Comparison of ENCODE assay signal across 2 cellular contexts in the genomic region with DNA sequence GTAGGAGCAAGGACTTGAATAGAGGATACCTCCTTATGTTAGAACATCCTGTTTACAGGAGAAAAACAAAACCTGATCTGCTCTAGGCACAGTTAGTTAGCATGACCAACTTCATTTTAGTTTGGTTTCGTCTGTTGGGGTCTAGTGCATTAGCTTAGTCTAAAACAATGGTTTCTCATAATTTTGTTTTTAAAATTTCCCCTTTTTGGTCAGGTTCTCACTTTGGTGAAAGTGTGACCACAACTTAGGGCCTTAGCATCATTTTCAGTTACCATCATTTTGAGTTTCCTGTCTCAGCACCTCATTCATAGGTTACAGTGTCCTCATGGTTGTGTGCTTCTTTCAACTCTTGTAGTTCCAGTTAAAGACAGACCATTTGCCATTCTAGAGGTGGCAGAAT.
TF ChIP-seq lines count a peak whose summit lies in the region.

No MANE protein-coding gene starts in this region.

TF ChIP-seq in GM12878, 131 proteins besides CTCF, POLR2A, EP300 and RAD21 (continued from another document and continues in another):
- TF ChIP-seq BHLHE40 (IDR thresholded peaks at IDR 0.05; ENCODE audit: borderline replicate concordance in 1 of 2, low read depth in 2 of 2, low read length in 1 of 2) (0 out of 4 replicates have a peak, but pooled peaks have one; percentile 15 to 19), BACH1 (IDR thresholded peaks at IDR 0.05; ENCODE audit: borderline replicate concordance) (no peak), NBN (IDR thresholded peaks at IDR 0.05) (no peak), MXI1 (IDR thresholded peaks at IDR 0.05; ENCODE audit: low read depth, low read length) (no peak), RUNX3 (IDR thresholded peaks at IDR 0.05; ENCODE audit: low read length) (peak; percentile 84), HCFC1 (IDR thresholded peaks at IDR 0.05; ENCODE audit: low read length) (no peak), IKZF1 (conservative IDR thresholded peaks at IDR 0.05) (0 out of 2 replicates have a peak, but pooled peaks have one; percentile 23), JUNB (IDR thresholded peaks at IDR 0.05) (no peak), ZZZ3 (IDR thresholded peaks at IDR 0.05; ENCODE audit: control insufficient read depth, insufficient read length, low read depth) (no peak), NR2F1 (conservative IDR thresholded peaks at IDR 0.05) (peak; percentile 39; the same call in 1 of the 2 replicates), TBL1XR1 (IDR thresholded peaks at IDR 0.05; ENCODE audit: low read depth, low read length) (no peak), IKZF2 (IDR thresholded peaks at IDR 0.05) (peak; percentile 26 to 38; a peak in 2 of 4 replicates), ZNF24 (IDR thresholded peaks at IDR 0.05) (peak; percentile 36; the same call in 1 of the 2 replicates), ATF7 (IDR thresholded peaks at IDR 0.05; ENCODE audit: low read depth) (peak; percentile 38), ZBED1 (IDR thresholded peaks at IDR 0.05; ENCODE audit: borderline replicate concordance) (no peak), BMI1 (IDR thresholded peaks at IDR 0.05; ENCODE audit: borderline replicate concordance) (0 out of 2 replicates have a peak, but pooled peaks have one; percentile 41), MTA2 (IDR thresholded peaks at IDR 0.05; ENCODE audit: low read depth) (peak; percentile 70; the same call in 1 of the 2 replicates), SPI1 (IDR thresholded peaks at IDR 0.05; ENCODE audit: borderline replicate concordance, insufficient read depth, low read depth, low read length) (no peak)
- TF ChIP-seq, protein P1, sequence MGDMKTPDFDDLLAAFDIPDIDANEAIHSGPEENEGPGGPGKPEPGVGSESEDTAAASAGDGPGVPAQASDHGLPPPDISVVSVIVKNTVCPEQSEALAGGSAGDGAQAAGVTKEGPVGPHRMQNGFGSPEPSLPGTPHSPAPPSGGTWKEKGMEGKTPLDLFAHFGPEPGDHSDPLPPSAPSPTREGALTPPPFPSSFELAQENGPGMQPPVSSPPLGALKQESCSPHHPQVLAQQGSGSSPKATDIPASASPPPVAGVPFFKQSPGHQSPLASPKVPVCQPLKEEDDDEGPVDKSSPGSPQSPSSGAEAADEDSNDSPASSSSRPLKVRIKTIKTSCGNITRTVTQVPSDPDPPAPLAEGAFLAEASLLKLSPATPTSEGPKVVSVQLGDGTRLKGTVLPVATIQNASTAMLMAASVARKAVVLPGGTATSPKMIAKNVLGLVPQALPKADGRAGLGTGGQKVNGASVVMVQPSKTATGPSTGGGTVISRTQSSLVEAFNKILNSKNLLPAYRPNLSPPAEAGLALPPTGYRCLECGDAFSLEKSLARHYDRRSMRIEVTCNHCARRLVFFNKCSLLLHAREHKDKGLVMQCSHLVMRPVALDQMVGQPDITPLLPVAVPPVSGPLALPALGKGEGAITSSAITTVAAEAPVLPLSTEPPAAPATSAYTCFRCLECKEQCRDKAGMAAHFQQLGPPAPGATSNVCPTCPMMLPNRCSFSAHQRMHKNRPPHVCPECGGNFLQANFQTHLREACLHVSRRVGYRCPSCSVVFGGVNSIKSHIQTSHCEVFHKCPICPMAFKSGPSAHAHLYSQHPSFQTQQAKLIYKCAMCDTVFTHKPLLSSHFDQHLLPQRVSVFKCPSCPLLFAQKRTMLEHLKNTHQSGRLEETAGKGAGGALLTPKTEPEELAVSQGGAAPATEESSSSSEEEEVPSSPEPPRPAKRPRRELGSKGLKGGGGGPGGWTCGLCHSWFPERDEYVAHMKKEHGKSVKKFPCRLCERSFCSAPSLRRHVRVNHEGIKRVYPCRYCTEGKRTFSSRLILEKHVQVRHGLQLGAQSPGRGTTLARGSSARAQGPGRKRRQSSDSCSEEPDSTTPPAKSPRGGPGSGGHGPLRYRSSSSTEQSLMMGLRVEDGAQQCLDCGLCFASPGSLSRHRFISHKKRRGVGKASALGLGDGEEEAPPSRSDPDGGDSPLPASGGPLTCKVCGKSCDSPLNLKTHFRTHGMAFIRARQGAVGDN (IDR thresholded peaks at IDR 0.05) = peak; percentile 96
- TF ChIP-seq, protein P2, sequence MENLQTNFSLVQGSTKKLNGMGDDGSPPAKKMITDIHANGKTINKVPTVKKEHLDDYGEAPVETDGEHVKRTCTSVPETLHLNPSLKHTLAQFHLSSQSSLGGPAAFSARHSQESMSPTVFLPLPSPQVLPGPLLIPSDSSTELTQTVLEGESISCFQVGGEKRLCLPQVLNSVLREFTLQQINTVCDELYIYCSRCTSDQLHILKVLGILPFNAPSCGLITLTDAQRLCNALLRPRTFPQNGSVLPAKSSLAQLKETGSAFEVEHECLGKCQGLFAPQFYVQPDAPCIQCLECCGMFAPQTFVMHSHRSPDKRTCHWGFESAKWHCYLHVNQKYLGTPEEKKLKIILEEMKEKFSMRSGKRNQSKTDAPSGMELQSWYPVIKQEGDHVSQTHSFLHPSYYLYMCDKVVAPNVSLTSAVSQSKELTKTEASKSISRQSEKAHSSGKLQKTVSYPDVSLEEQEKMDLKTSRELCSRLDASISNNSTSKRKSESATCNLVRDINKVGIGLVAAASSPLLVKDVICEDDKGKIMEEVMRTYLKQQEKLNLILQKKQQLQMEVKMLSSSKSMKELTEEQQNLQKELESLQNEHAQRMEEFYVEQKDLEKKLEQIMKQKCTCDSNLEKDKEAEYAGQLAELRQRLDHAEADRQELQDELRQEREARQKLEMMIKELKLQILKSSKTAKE (IDR thresholded peaks at IDR 0.05; ENCODE audit: low read depth, poor library complexity, severe bottlenecking) = no peak
- TF ChIP-seq, protein P3, sequence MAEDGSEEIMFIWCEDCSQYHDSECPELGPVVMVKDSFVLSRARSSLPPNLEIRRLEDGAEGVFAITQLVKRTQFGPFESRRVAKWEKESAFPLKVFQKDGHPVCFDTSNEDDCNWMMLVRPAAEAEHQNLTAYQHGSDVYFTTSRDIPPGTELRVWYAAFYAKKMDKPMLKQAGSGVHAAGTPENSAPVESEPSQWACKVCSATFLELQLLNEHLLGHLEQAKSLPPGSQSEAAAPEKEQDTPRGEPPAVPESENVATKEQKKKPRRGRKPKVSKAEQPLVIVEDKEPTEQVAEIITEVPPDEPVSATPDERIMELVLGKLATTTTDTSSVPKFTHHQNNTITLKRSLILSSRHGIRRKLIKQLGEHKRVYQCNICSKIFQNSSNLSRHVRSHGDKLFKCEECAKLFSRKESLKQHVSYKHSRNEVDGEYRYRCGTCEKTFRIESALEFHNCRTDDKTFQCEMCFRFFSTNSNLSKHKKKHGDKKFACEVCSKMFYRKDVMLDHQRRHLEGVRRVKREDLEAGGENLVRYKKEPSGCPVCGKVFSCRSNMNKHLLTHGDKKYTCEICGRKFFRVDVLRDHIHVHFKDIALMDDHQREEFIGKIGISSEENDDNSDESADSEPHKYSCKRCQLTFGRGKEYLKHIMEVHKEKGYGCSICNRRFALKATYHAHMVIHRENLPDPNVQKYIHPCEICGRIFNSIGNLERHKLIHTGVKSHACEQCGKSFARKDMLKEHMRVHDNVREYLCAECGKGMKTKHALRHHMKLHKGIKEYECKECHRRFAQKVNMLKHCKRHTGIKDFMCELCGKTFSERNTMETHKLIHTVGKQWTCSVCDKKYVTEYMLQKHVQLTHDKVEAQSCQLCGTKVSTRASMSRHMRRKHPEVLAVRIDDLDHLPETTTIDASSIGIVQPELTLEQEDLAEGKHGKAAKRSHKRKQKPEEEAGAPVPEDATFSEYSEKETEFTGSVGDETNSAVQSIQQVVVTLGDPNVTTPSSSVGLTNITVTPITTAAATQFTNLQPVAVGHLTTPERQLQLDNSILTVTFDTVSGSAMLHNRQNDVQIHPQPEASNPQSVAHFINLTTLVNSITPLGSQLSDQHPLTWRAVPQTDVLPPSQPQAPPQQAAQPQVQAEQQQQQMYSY (CRISPR knock-in tag; IDR thresholded peaks at IDR 0.05) = no peak

TF ChIP-seq in HepG2, 621 proteins besides CTCF, POLR2A, EP300 and RAD21 (continued from another document):
- TF ChIP-seq, protein P4, sequence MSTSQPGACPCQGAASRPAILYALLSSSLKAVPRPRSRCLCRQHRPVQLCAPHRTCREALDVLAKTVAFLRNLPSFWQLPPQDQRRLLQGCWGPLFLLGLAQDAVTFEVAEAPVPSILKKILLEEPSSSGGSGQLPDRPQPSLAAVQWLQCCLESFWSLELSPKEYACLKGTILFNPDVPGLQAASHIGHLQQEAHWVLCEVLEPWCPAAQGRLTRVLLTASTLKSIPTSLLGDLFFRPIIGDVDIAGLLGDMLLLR (CRISPR knock-in tag; IDR thresholded peaks at IDR 0.05) = no peak
- TF ChIP-seq ZBTB38 (CRISPR knock-in tag; IDR thresholded peaks at IDR 0.05) = no peak
